Comparison of ENCODE assay signal across 8 cellular contexts in the genomic region with DNA sequence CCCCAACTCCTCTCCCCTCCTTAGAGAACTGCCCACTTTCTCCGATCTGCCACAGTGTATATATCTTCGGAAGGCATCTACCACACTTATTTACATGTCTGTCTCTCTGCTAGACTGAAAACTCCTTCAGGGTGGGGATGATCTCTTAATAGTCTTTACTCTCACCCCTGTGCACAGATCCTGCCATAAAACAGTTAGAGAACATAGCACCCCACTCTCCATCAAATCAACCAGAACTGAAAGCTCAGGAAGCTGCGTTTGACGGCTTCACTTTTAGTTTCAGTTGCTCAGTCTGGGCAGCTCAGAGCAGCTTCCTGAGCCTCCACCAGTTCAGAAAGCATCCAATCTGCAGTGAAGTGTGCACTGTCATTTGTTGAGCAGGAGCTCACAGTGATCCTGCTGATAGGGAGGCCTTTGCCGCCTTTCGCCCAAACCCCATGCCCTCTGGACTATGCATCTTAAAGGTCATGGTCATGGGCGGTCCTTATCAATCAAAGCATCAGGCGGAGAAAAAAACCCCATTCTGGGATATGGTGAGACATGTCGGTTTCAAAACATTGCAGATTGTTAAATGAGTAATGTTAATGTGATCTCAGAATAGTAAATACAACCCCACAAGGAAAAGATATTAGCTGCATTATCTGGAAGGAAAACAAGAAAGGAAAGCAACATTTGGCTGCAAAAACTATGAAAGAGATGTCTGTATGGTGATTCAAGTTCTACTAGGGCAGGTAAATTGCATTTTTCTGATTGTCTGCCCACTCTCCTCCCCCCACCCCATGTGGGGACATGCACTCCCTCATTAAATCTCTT.
DNase-seq lines count a peak whose midpoint lies in the region; TF ChIP-seq lines count a peak whose summit lies in the region.

No MANE protein-coding gene starts in this region.

- peak overlapping the region; percentile 69 for H3K27ac ChIP-seq in fibroblast of lung (ENCODE audit: insufficient read depth, low read length)
- peak overlapping the region in 1 of 2 donors; percentile 9 for H3K27ac ChIP-seq in ovary
- peak overlapping the region in 1 of 2 donors; percentile 75 for H3K27ac ChIP-seq in testis

- DNase-seq in AG08396 (ENCODE audit: low spot score) (peak; percentile 38), GM20000 (ENCODE audit: low spot score) (peak; percentile 39), HPDE6-E6E7 (ENCODE audit: extremely low spot score) (peak; percentile 43), fibroblast of lung (ENCODE audit: low read depth in 2 of 2) (peak; percentile 57 to 61), ovary (no peak), testis (no peak)
- DNase-seq in activated CD4-positive, alpha-beta memory T cell treated with anti-CD3 and anti-CD28 coated beads, Interleukin-2, amount 10 ng/mL, durations not matched to agents 7 days and 5 days = peak; percentile 77
- DNase-seq in stimulated activated CD4-positive, alpha-beta T cell treated with anti-CD3 and anti-CD28 coated beads, Interleukin-12 subunit alpha, Interleukin-12 subunit beta, amount 100 ng/mL, for 4 hours = peak; percentile 47

- H4K20me1 ChIP-seq in fibroblast of lung (ENCODE audit: control insufficient read depth, extremely low read depth, insufficient read depth, low read length) = no peaks in the 10 kb centered on the region

- no peaks in the 10 kb centered on the region for H3K27me3 Mint-ChIP-seq in activated CD4-positive, alpha-beta memory T cell treated with anti-CD3 and anti-CD28 coated beads, Interleukin-2, amount 10 ng/mL, durations not matched to agents 7 days and 5 days

- H3K27me3 ChIP-seq in fibroblast of lung (ENCODE audit: control insufficient read depth, insufficient read depth, low read length) = no peaks in the 10 kb centered on the region
- H3K27me3 ChIP-seq in ovary = no peaks in the 10 kb centered on the region
- H3K27me3 ChIP-seq in testis = no peaks in the 10 kb centered on the region

- H3K4me3 ChIP-seq in fibroblast of lung (replicated peaks in 1 of 4; ENCODE audit: control extremely low read depth in 1 of 4, insufficient read depth in 1 of 4, low read depth in 3 of 4, low read length in 4 of 4) (peak overlapping the region; percentile 9 to 51 (median 36)), ovary (no peak overlapping the region), testis (no peak overlapping the region)

- peak overlapping the region; percentile 95 for H2AFZ ChIP-seq in fibroblast of lung (ENCODE audit: low read length)

- POLR2A ChIA-PET in activated CD4-positive, alpha-beta memory T cell treated with anti-CD3 and anti-CD28 coated beads, Interleukin-2, amount 10 ng/mL, durations not matched to agents 7 days and 5 days (lab: Charles Lee) = interaction anchor here (0.6 to 3.5 kb wide), 20 partner anchors 10 to 1069 kb away, joined by 3 to 29 read pairs (median 4); partner anchors contain the start of genes ADO, EGR2 and NRBF2

- CTCF ChIA-PET in activated CD4-positive, alpha-beta memory T cell treated with anti-CD3 and anti-CD28 coated beads, Interleukin-2, amount 10 ng/mL, durations not matched to agents 7 days and 5 days (lab: Charles Lee) = interaction anchor here (0.9 to 3.3 kb wide), 10 partner anchors 11 to 521 kb away, joined by 3 to 19 read pairs (median 4); partner anchors contain the start of gene EGR2

- intact Hi-C loops in ovary (cut with DNase I) (no loop called here), testis (cut with DNase I; ENCODE audit: low total_unique reads) (no loop called here)

- no peaks in the 10 kb centered on the region for H3K36me3 Mint-ChIP-seq in activated CD4-positive, alpha-beta memory T cell treated with anti-CD3 and anti-CD28 coated beads, Interleukin-2, amount 10 ng/mL, durations not matched to agents 7 days and 5 days (ENCODE audit: low read depth)

- peaks cover 14% of the 10 kb centered on the region for H3K4me1 Mint-ChIP-seq in activated CD4-positive, alpha-beta memory T cell treated with anti-CD3 and anti-CD28 coated beads, Interleukin-2, amount 10 ng/mL, durations not matched to agents 7 days and 5 days

- no peak overlapping the region for H3K27ac Mint-ChIP-seq in activated CD4-positive, alpha-beta memory T cell treated with anti-CD3 and anti-CD28 coated beads, Interleukin-2, amount 10 ng/mL, durations not matched to agents 7 days and 5 days

- H3K4me2 ChIP-seq in fibroblast of lung (ENCODE audit: extremely low read depth, insufficient read depth, low read length) = peak overlapping the region; percentile 69

- H3K4me1 ChIP-seq in fibroblast of lung (ENCODE audit: control insufficient read depth, extremely low read depth, insufficient read depth, low read length) (peaks cover 14% of the 10 kb centered on the region), ovary (ENCODE audit: insufficient read depth) (peaks cover 10% of the 10 kb centered on the region), testis (peaks cover 7% of the 10 kb centered on the region)

- TF ChIP-seq CTCF in GM20000 (IDR thresholded peaks at IDR 0.05; ENCODE audit: extremely low read depth, missing control alignments) = no peak
- no peak for TF ChIP-seq CTCF in fibroblast of lung (conservative IDR thresholded peaks at IDR 0.05 in 1 of 2, IDR thresholded peaks at IDR 0.05 in 1 of 2; ENCODE audit: low read depth in 1 of 2, low read length in 2 of 2)
- TF ChIP-seq CTCF in ovary (IDR thresholded peaks at IDR 0.05) = no peak
- TF ChIP-seq CTCF in testis (IDR thresholded peaks at IDR 0.05) = no peak

- no peak for TF ChIP-seq EP300 in ovary (IDR thresholded peaks at IDR 0.05)

- H3K36me3 ChIP-seq in fibroblast of lung (ENCODE audit: control insufficient read depth, insufficient read depth, low read length) (no peaks in the 10 kb centered on the region), ovary (no peaks in the 10 kb centered on the region), testis (ENCODE audit: low read depth, missing control alignments) (no peaks in the 10 kb centered on the region)

- TF ChIP-seq POLR2A in ovary (IDR thresholded peaks at IDR 0.05) (no peak), testis (IDR thresholded peaks at IDR 0.05) (no peak)

- no peaks in the 10 kb centered on the region for H3K79me2 ChIP-seq in fibroblast of lung (ENCODE audit: control insufficient read depth, insufficient read depth, low read length)

- H3K9ac ChIP-seq in fibroblast of lung (ENCODE audit: insufficient read depth, low read length) = peak overlapping the region; percentile 45

- H3K9me3 ChIP-seq in fibroblast of lung (ENCODE audit: control insufficient read depth, insufficient read depth, low read depth, low read length) = no peaks in the 10 kb centered on the region
- no peaks in the 10 kb centered on the region for H3K9me3 ChIP-seq in ovary
- H3K9me3 ChIP-seq in testis = no peaks in the 10 kb centered on the region

- WGBS in ovary, 3 donors = 11 to 23% (median 13%) methylated on average over 9 of the region's 9 CpGs
- WGBS in testis, 2 donors = 32 to 35% methylated on average over 9 of the region's 9 CpGs

- H3K4me3 Mint-ChIP-seq in activated CD4-positive, alpha-beta memory T cell treated with anti-CD3 and anti-CD28 coated beads, Interleukin-2, amount 10 ng/mL, durations not matched to agents 7 days and 5 days = no peak overlapping the region

- no peaks in the 10 kb centered on the region for H3K9me3 Mint-ChIP-seq in activated CD4-positive, alpha-beta memory T cell treated with anti-CD3 and anti-CD28 coated beads, Interleukin-2, amount 10 ng/mL, durations not matched to agents 7 days and 5 days

Comparison
In these comparisons a context has a peak if more than half of its experiments do, and no peak if none do; other contexts are left out.
1. DNase-seq: peak in AG08396 (single experiment), GM20000 (single experiment), HPDE6-E6E7 (single experiment), activated CD4-positive, alpha-beta memory T cell treated with anti-CD3 and anti-CD28 coated beads, Interleukin-2, amount 10 ng/mL, durations not matched to agents 7 days and 5 days (single experiment), fibroblast of lung (2 of 2) and stimulated activated CD4-positive, alpha-beta T cell treated with anti-CD3 and anti-CD28 coated beads, Interleukin-12 subunit alpha, Interleukin-12 subunit beta, amount 100 ng/mL, for 4 hours (single experiment); none in ovary (0 of 5) and testis (single experiment).
2. H3K4me3 ChIP-seq: peak in fibroblast of lung (4 of 4); none in ovary (single experiment) and testis (0 of 2).